In genomic region chr1:1861339-1861730, GRCh38 we compare ENCODE assay signal across 19 cellular contexts. TPM values are rescaled to one million over a fixed set of nuclear protein-coding genes. Genes with fewer than 3 reads are reported as not detected.
A peak's percentile ranks its signal among the peaks of the same experiment; 100 is the strongest.
DNase-seq lines count a peak whose midpoint lies in the region; ATAC-seq and TF ChIP-seq lines count a peak whose summit lies in the region.
"Had no signal": no experiment of that assay in that cellular context is flagged by ENCODE, and none has a peak within 500 bp of the region (broad histone marks: within the 10 kb centered on the region; RNA-seq: fewer than 3 reads in every experiment).

No MANE protein-coding gene starts in this region.

- H3K27ac ChIP-seq in CD4-positive, CD25-positive, alpha-beta regulatory T cell (ENCODE audit: insufficient read depth, low read length, poor library complexity, severe bottlenecking), result peak overlapping the region; percentile 41
- H3K27ac ChIP-seq in VCaP, result peak overlapping the region; percentile 99

- no peaks in the 10 kb centered on the region for H3K9me3 Mint-ChIP-seq in CD4-positive, CD25-positive, alpha-beta regulatory T cell
- no peaks in the 10 kb centered on the region for H3K9me3 Mint-ChIP-seq in naive thymus-derived CD8-positive, alpha-beta T cell
- H3K9me3 Mint-ChIP-seq: activated CD4-positive, alpha-beta memory T cell treated with anti-CD3 and anti-CD28 coated beads, Interleukin-2, amount 10 ng/mL, durations not matched to agents 7 days and 5 days; activated naive CD4-positive, alpha-beta T cell treated with anti-CD3 and anti-CD28 coated beads for 36 hours; endodermal cell; T-helper 1 cell treated with Interleukin-12 subunit alpha and Interleukin-12 subunit beta and Interleukin-4 antibody, amounts not matched to agents 30 μg/mL and 1 μg/mL, for 36 hours had no signal

- H3K9me3 ChIP-seq in CD4-positive, CD25-positive, alpha-beta regulatory T cell (ENCODE audit: control insufficient read depth in 2 of 2, low read length in 2 of 2), result no peaks in the 10 kb centered on the region

- TF ChIP-seq CTCF in GM13976 (IDR thresholded peaks at IDR 0.05; ENCODE audit: borderline replicate concordance, control extremely low read depth, extremely low read depth, insufficient read depth, missing control alignments), result no peak
- TF ChIP-seq CTCF in VCaP (conservative IDR thresholded peaks at IDR 0.05), result no peak

- H3K27me3 ChIP-seq in CD4-positive, CD25-positive, alpha-beta regulatory T cell (ENCODE audit: control insufficient read depth, insufficient read depth, low read length), result no peaks in the 10 kb centered on the region

- POLR2A ChIA-PET in naive thymus-derived CD8-positive, alpha-beta T cell (lab: Charles Lee), result interaction anchor here (1.3 kb wide), 1 partner anchor 47 kb away, joined by 3 read pairs; no protein-coding TSS in a partner anchor

- H3K27me3 Mint-ChIP-seq in CD4-positive, CD25-positive, alpha-beta regulatory T cell, result no peaks in the 10 kb centered on the region
- H3K27me3 Mint-ChIP-seq in naive thymus-derived CD8-positive, alpha-beta T cell, result no peaks in the 10 kb centered on the region
- H3K27me3 Mint-ChIP-seq: activated CD4-positive, alpha-beta memory T cell treated with anti-CD3 and anti-CD28 coated beads, Interleukin-2, amount 10 ng/mL, durations not matched to agents 7 days and 5 days had no signal

- peak overlapping the region in 2 of 4 donors; percentile 25 to 63 for H3K4me3 Mint-ChIP-seq in CD4-positive, CD25-positive, alpha-beta regulatory T cell
- H3K4me3 Mint-ChIP-seq in naive thymus-derived CD8-positive, alpha-beta T cell, result peak overlapping the region in 2 of 10 donors; percentile 45 to 47
- H3K4me3 Mint-ChIP-seq: activated CD4-positive, alpha-beta memory T cell treated with anti-CD3 and anti-CD28 coated beads, Interleukin-2, amount 10 ng/mL, durations not matched to agents 7 days and 5 days; activated naive CD4-positive, alpha-beta T cell treated with anti-CD3 and anti-CD28 coated beads for 36 hours; endodermal cell; T-helper 1 cell treated with Interleukin-12 subunit alpha and Interleukin-12 subunit beta and Interleukin-4 antibody, amounts not matched to agents 30 μg/mL and 1 μg/mL, for 36 hours had no signal

- peaks cover 12% of the 10 kb centered on the region for H3K36me3 Mint-ChIP-seq in CD4-positive, CD25-positive, alpha-beta regulatory T cell
- peaks cover 0 to 3% (median 2%) of the 10 kb centered on the region in 3 donors for H3K36me3 Mint-ChIP-seq in naive thymus-derived CD8-positive, alpha-beta T cell

- no peak for ATAC-seq in CD4-positive, CD25-positive, alpha-beta regulatory T cell (ENCODE audit: low read depth in 2 of 2)
- ATAC-seq in naive thymus-derived CD8-positive, alpha-beta T cell, result no peak
- no peak for ATAC-seq in GM19455 (IDR thresholded peaks at IDR 0.05; ENCODE audit: unreplicated experiment)

- H3K36me3 ChIP-seq in CD4-positive, CD25-positive, alpha-beta regulatory T cell (ENCODE audit: control insufficient read depth, insufficient read depth, low read length), result peaks cover 6% of the 10 kb centered on the region

- DNase-seq in CD4-positive, CD25-positive, alpha-beta regulatory T cell, result no peak
- peak; percentile 10 for DNase-seq in GM13976 (ENCODE audit: low spot score)
- no peak for DNase-seq in naive thymus-derived CD8-positive, alpha-beta T cell
- no peak for DNase-seq in HCEC 1CT
- no peak for DNase-seq in activated CD4-positive, alpha-beta T cell treated with anti-CD3 and anti-CD28 coated beads, Interleukin-2, amount 50 U/mL, for 4 hours
- DNase-seq in cerebellum (ENCODE audit: low spot score), result no peak
- DNase-seq: activated CD4-positive, alpha-beta memory T cell treated with anti-CD3 and anti-CD28 coated beads, Interleukin-2, amount 10 ng/mL, durations not matched to agents 7 days and 5 days; activated naive CD4-positive, alpha-beta T cell treated with anti-CD3 and anti-CD28 coated beads for 36 hours; activated T-cell treated with anti-CD3 and anti-CD28 coated beads for 4 hours; anterior cingulate cortex; endodermal cell; KG1; NCI-H774; SIG-M5; stimulated activated CD8-positive, alpha-beta memory T cell treated with anti-CD3 and anti-CD28 coated beads, Interleukin-4, amount 100 ng/mL, for 48 hours had no signal

- H3K4me1 ChIP-seq in CD4-positive, CD25-positive, alpha-beta regulatory T cell (ENCODE audit: control insufficient read depth, insufficient read depth, low read length, poor library complexity, severe bottlenecking), result peaks cover 72% of the 10 kb centered on the region

- in situ Hi-C loops in GM13976 (cut with MboI; ENCODE audit: low sequenced_read_pairs, unreplicated experiment), result no loop called here

- H3K4me3 ChIP-seq in CD4-positive, CD25-positive, alpha-beta regulatory T cell (ENCODE audit: low read depth, low read length), result no peak overlapping the region

- peak overlapping the region in 2 of 3 donors; percentile 20 to 76 for H3K27ac Mint-ChIP-seq in CD4-positive, CD25-positive, alpha-beta regulatory T cell
- H3K27ac Mint-ChIP-seq in naive thymus-derived CD8-positive, alpha-beta T cell, result peak overlapping the region in 7 of 10 donors; percentile 8 to 94 (median 72)
- H3K27ac Mint-ChIP-seq: activated naive CD4-positive, alpha-beta T cell treated with anti-CD3 and anti-CD28 coated beads for 36 hours; T-helper 1 cell treated with Interleukin-12 subunit alpha and Interleukin-12 subunit beta and Interleukin-4 antibody, amounts not matched to agents 30 μg/mL and 1 μg/mL, for 36 hours had no signal

- H3K4me1 Mint-ChIP-seq in CD4-positive, CD25-positive, alpha-beta regulatory T cell, result peaks cover 34 to 87% (median 60%) of the 10 kb centered on the region in 4 donors
- peaks cover 30 to 96% (median 74%) of the 10 kb centered on the region in 4 donors for H3K4me1 Mint-ChIP-seq in naive thymus-derived CD8-positive, alpha-beta T cell

RNA-seq across cellular contexts. Expression of gene GNB1, which starts 29.6 kb away (rescaled TPM):
- total RNA-seq in CD4-positive, CD25-positive, alpha-beta regulatory T cell, result 242 TPM
- 100 to 1,000 TPM in 2 of 4 donors, 10 to 100 TPM in 2; 47.0 to 106 (median 78.3) TPM for polyA plus RNA-seq in CD4-positive, CD25-positive, alpha-beta regulatory T cell
- 100 to 1,000 TPM; 231 to 232 TPM for total RNA-seq in naive thymus-derived CD8-positive, alpha-beta T cell
- 100 to 1,000 TPM in 2 of 3 donors, 10 to 100 TPM in 1; 45.9 to 107 (median 105) TPM for polyA plus RNA-seq in naive thymus-derived CD8-positive, alpha-beta T cell
- 207 TPM for total RNA-seq in cerebellum

RNA-seq across cellular contexts. Expression of gene CALML6, which starts 53.7 kb away (rescaled TPM):
- total RNA-seq in CD4-positive, CD25-positive, alpha-beta regulatory T cell, result not detected
- not detected for polyA plus RNA-seq in CD4-positive, CD25-positive, alpha-beta regulatory T cell
- 1 to 10 TPM; 1.4 to 1.6 TPM for total RNA-seq in naive thymus-derived CD8-positive, alpha-beta T cell
- not detected for polyA plus RNA-seq in naive thymus-derived CD8-positive, alpha-beta T cell
- 0.18 TPM for total RNA-seq in cerebellum

RNA-seq across cellular contexts. Expression of gene TMEM52, which starts 57.7 kb away (rescaled TPM):
- 0.62 TPM for total RNA-seq in CD4-positive, CD25-positive, alpha-beta regulatory T cell
- polyA plus RNA-seq in CD4-positive, CD25-positive, alpha-beta regulatory T cell, result under 1 TPM in 1 of 4 donors, not detected in 3; 0.50 TPM
- 1 to 10 TPM in 1 of 2 experiments, not detected in 1; 1.0 TPM for total RNA-seq in naive thymus-derived CD8-positive, alpha-beta T cell
- polyA plus RNA-seq in naive thymus-derived CD8-positive, alpha-beta T cell, result under 1 TPM in 2 of 3 donors, not detected in 1; 0.20 to 0.53 TPM
- 0.82 TPM for total RNA-seq in cerebellum
- total RNA-seq: activated CD4-positive, alpha-beta memory T cell treated with anti-CD3 and anti-CD28 coated beads, Interleukin-2, amount 10 ng/mL, durations not matched to agents 7 days and 5 days; urinary bladder had no signal
